1 cellular context compared by ENCODE assay signal in genomic region chrX:23787745-23788118, GRCh38.
TF ChIP-seq lines count a peak whose summit lies in the region.

No MANE protein-coding gene starts in this region.

TF ChIP-seq in endothelial cell of umbilical vein, 7 proteins besides CTCF, POLR2A, EP300 and RAD21:
- TF ChIP-seq EZH2 (IDR thresholded peaks at IDR 0.05; ENCODE audit: borderline replicate concordance, low read depth, low read length, severe bottlenecking) (no peak), GATA2 (IDR thresholded peaks at IDR 0.05; ENCODE audit: insufficient read depth, insufficient read length, low read depth, low read length) (no peak), MYC (IDR thresholded peaks at IDR 0.05; ENCODE audit: low read depth, low read length) (no peak), JUN (IDR thresholded peaks at IDR 0.05; ENCODE audit: borderline replicate concordance, insufficient read depth, insufficient read length, low read depth) (no peak), FOS (IDR thresholded peaks at IDR 0.05; ENCODE audit: borderline replicate concordance, insufficient read depth, low read length) (no peak), POLR2AphosphoS5 (IDR thresholded peaks at IDR 0.05; ENCODE audit: insufficient read depth, low read depth, low read length) (no peak)
- TF ChIP-seq, protein P1, sequence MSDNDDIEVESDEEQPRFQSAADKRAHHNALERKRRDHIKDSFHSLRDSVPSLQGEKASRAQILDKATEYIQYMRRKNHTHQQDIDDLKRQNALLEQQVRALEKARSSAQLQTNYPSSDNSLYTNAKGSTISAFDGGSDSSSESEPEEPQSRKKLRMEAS (IDR thresholded peaks at IDR 0.05; ENCODE audit: insufficient read depth, insufficient read length): no peak
